14 cellular contexts compared by ENCODE assay signal in the genomic region with DNA sequence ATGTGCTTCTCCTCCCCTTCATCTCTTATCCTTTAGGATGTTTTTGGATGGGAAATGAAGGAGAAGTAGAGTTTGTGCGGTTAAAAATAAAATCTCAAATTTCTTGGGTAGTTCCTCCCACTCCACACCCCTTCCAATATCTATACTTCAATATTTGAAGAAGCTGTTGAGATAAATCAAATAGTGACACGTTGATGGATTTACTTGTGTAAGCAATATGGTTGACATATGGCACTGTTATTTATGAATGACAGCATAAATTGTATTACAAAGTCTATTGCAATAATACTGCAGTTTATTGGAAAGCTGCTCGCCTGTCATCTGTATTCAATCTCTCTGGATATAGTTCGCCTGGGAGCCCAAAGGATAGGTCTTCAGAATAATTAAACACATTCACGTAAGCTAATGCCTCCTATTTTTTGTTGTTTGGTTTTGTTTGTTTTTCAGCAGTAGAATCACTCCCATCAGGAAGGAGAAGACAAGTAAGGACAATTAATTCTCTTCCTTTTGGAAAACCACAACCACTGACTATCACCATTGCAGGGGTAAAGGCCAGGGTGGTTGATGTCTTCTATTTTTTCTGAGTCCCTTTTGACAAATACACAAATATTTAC. TPM values are rescaled to one million over a fixed set of nuclear protein-coding genes. Genes with fewer than 3 reads are reported as not detected.
DNase-seq lines count a peak whose midpoint lies in the region; ATAC-seq and TF ChIP-seq lines count a peak whose summit lies in the region.
"Had no signal": no experiment of that assay in that cellular context is flagged by ENCODE, and none has a peak within 500 bp of the region (broad histone marks: within the 10 kb centered on the region; RNA-seq: fewer than 3 reads in every experiment).

No MANE protein-coding gene starts in this region.

- ATAC-seq in natural killer cell = no peak
- no peak for ATAC-seq in natural killer cell treated with Interleukin-12 subunit alpha and Interleukin-12 subunit beta and Interleukin-15 and Interleukin-18, amount 100 ng/mL, for 72 hours

- 58 to 64% (median 61%) methylated on average over 5 of the region's 5 CpGs for WGBS in stomach, 5 donors

- no peaks in the 10 kb centered on the region for H3K36me3 ChIP-seq in SK-N-MC (ENCODE audit: insufficient read depth, low read length)
- no peaks in the 10 kb centered on the region for H3K36me3 ChIP-seq in stomach

- H3K27me3 ChIP-seq in stomach = peaks cover 68 to 100% (median 100%) of the 10 kb centered on the region in 3 donors

- intact Hi-C loops in natural killer cell (cut with micrococcal nuclease) = no loop called here
- intact Hi-C loops in stomach (cut with DNase I; ENCODE audit: low total_unique reads) = no loop called here

- H3K27me3 Mint-ChIP-seq in natural killer cell (ENCODE audit: low read depth in 2 of 2) = peaks cover 69 to 70% of the 10 kb centered on the region in 2 donors
- peaks cover 56 to 66% of the 10 kb centered on the region in 2 donors for H3K27me3 Mint-ChIP-seq in natural killer cell treated with Interleukin-12 subunit alpha and Interleukin-12 subunit beta and Interleukin-15 and Interleukin-18, amount 100 ng/mL, for 72 hours
- peaks cover 82% of the 10 kb centered on the region for H3K27me3 Mint-ChIP-seq in type B pancreatic cell

- TF ChIP-seq CTCF in natural killer cell (IDR thresholded peaks at IDR 0.05) (no peak), type B pancreatic cell (conservative IDR thresholded peaks at IDR 0.05) (no peak), stomach (IDR thresholded peaks at IDR 0.05) (no peak)

- no peak for DNase-seq in natural killer cell
- DNase-seq in natural killer cell treated with Interleukin-12 subunit alpha and Interleukin-12 subunit beta and Interleukin-15 and Interleukin-18, amount 100 ng/mL, for 72 hours (ENCODE audit: low spot score) = no peak
- DNase-seq in SK-N-MC (ENCODE audit: low read depth, low spot score) = no peak
- peak; percentile 6 for DNase-seq in left kidney (ENCODE audit: low read depth, low spot score)
- DNase-seq in type B pancreatic cell (ENCODE audit: extremely low spot score, unreplicated experiment) = no peak
- no peak for DNase-seq in NCI-H526 (lab: John Stamatoyannopoulos, UW)
- no peak for DNase-seq in stimulated activated CD4-positive, alpha-beta T cell treated with anti-CD3 and anti-CD28 coated beads, Interleukin-2, amount 100 ng/mL, for 48 hours
- DNase-seq in stomach = no peak
- DNase-seq: HFFc6, NCI-H146, NCI-H2227 treated with DMSO at 0.1 percent for 48 hours had no signal

- no peak overlapping the region for H3K4me3 ChIP-seq in SK-N-MC
- no peak overlapping the region for H3K4me3 ChIP-seq in stomach

- H3K9ac ChIP-seq in SK-N-MC (ENCODE audit: insufficient read length) = no peak overlapping the region

- peak overlapping the region; percentile 13 for H3K4me3 Mint-ChIP-seq in natural killer cell
- no peak overlapping the region for H3K4me3 Mint-ChIP-seq in natural killer cell treated with Interleukin-12 subunit alpha and Interleukin-12 subunit beta and Interleukin-15 and Interleukin-18, amount 100 ng/mL, for 72 hours
- peak overlapping the region; percentile 79 for H3K4me3 Mint-ChIP-seq in type B pancreatic cell
- H3K4me3 Mint-ChIP-seq: HFFc6 had no signal

- H3K36me3 Mint-ChIP-seq in natural killer cell (peaks cover 22% of the 10 kb centered on the region), type B pancreatic cell (peaks cover 8% of the 10 kb centered on the region)
- H3K36me3 Mint-ChIP-seq in natural killer cell treated with Interleukin-12 subunit alpha and Interleukin-12 subunit beta and Interleukin-15 and Interleukin-18, amount 100 ng/mL, for 72 hours = peaks cover 26% of the 10 kb centered on the region

- TF ChIP-seq POLR2A in stomach (IDR thresholded peaks at IDR 0.05) = no peak

- H3K9me3 ChIP-seq in SK-N-MC (ENCODE audit: low read depth, low read length) = no peaks in the 10 kb centered on the region
- peaks cover 0 to 40% (median 12%) of the 10 kb centered on the region in 4 donors for H3K9me3 ChIP-seq in stomach

- H3K4me1 ChIP-seq in stomach = peaks cover 30 to 46% (median 37%) of the 10 kb centered on the region in 4 donors

- H3K27ac Mint-ChIP-seq in natural killer cell (no peak overlapping the region), type B pancreatic cell (peak overlapping the region; percentile 76)
- no peak overlapping the region for H3K27ac Mint-ChIP-seq in natural killer cell treated with Interleukin-12 subunit alpha and Interleukin-12 subunit beta and Interleukin-15 and Interleukin-18, amount 100 ng/mL, for 72 hours
- H3K27ac Mint-ChIP-seq: HFFc6 had no signal

- H3K9me3 Mint-ChIP-seq in natural killer cell = peaks cover 0 to 4% of the 10 kb centered on the region in 2 donors
- H3K9me3 Mint-ChIP-seq in natural killer cell treated with Interleukin-12 subunit alpha and Interleukin-12 subunit beta and Interleukin-15 and Interleukin-18, amount 100 ng/mL, for 72 hours = no peaks in the 10 kb centered on the region
- peaks cover 5% of the 10 kb centered on the region for H3K9me3 Mint-ChIP-seq in type B pancreatic cell
- H3K9me3 Mint-ChIP-seq: HFFc6 had no signal

- peaks cover 13 to 16% of the 10 kb centered on the region in 2 donors for H3K4me1 Mint-ChIP-seq in natural killer cell
- H3K4me1 Mint-ChIP-seq in natural killer cell treated with Interleukin-12 subunit alpha and Interleukin-12 subunit beta and Interleukin-15 and Interleukin-18, amount 100 ng/mL, for 72 hours (ENCODE audit: low read depth in 2 of 2) = peaks cover 9 to 12% of the 10 kb centered on the region in 2 donors
- H3K4me1 Mint-ChIP-seq in type B pancreatic cell (ENCODE audit: unreplicated experiment) = no peaks in the 10 kb centered on the region

- peak overlapping the region; percentile 25; the same call in 1 of the 2 replicates for H3K27ac ChIP-seq in SK-N-MC
- no peak overlapping the region for H3K27ac ChIP-seq in stomach

- no peak for TF ChIP-seq EP300 in stomach (IDR thresholded peaks at IDR 0.05)

RNA-seq across cellular contexts. Expression of gene ZIC2, which starts 5.0 kb away (rescaled TPM):
- total RNA-seq in natural killer cell = not detected
- 1 to 10 TPM in 1 of 2 donors, not detected in 1; 3.4 TPM for total RNA-seq in natural killer cell treated with Interleukin-12 subunit alpha and Interleukin-12 subunit beta and Interleukin-15 and Interleukin-18, amount 100 ng/mL, for 72 hours
- total RNA-seq in type B pancreatic cell (ENCODE audit: low replicate concordance) = 0.59 and 129 TPM in 2 replicates
- not detected for total RNA-seq in stomach
- not detected for polyA plus RNA-seq in stomach
- total RNA-seq: CD4-positive, alpha-beta memory T cell had no signal
- polyA plus RNA-seq: BJ; CD4-positive, alpha-beta memory T cell had no signal

RNA-seq across cellular contexts. Expression of gene ZIC5, which starts 5.0 kb away (rescaled TPM):
- not detected for total RNA-seq in natural killer cell
- not detected for total RNA-seq in natural killer cell treated with Interleukin-12 subunit alpha and Interleukin-12 subunit beta and Interleukin-15 and Interleukin-18, amount 100 ng/mL, for 72 hours
- total RNA-seq in type B pancreatic cell (ENCODE audit: low replicate concordance) = 0.05 and 15.1 TPM in 2 replicates
- not detected for total RNA-seq in stomach
- polyA plus RNA-seq in stomach = not detected
- total RNA-seq: CD4-positive, alpha-beta memory T cell; HFFc6; MCF 10A had no signal
- polyA plus RNA-seq: BJ; CD4-positive, alpha-beta memory T cell had no signal
